In genomic region chr10:104880655-104881222, GRCh38 we compare ENCODE assay signal across 7 cellular contexts.
"Had no signal": no experiment of that assay in that cellular context is flagged by ENCODE, and none has a peak within 500 bp of the region (broad histone marks: within the 10 kb centered on the region; RNA-seq: fewer than 3 reads in every experiment).

No MANE protein-coding gene starts in this region.

- H3K4me2 ChIP-seq: GM23338 had no signal

- DNase-seq: H9, HCEC 1CT, IMR-90 had no signal

- H3K4me3 ChIP-seq: GM23338 had no signal

- H2AFZ ChIP-seq: GM23338 had no signal

- ATAC-seq: GM23338 had no signal

- FAIRE-seq: H1, H54, HTR-8/SVneo had no signal
